19 cellular contexts compared by ENCODE assay signal in genomic region chr5:76455531-76456132, GRCh38. TPM values are rescaled to one million over a fixed set of nuclear protein-coding genes. Genes with fewer than 3 reads are reported as not detected.
"Had no signal": no experiment of that assay in that cellular context is flagged by ENCODE, and none has a peak within 500 bp of the region (broad histone marks: within the 10 kb centered on the region; RNA-seq: fewer than 3 reads in every experiment).

No MANE protein-coding gene starts in this region.

- H2AFZ ChIP-seq: parathyroid adenoma had no signal

- H3K27me3 ChIP-seq: adrenal gland had no signal

- H3K9ac ChIP-seq: parathyroid adenoma had no signal

- H3K9me3 ChIP-seq: adrenal gland, heart right ventricle had no signal

- H3K4me3 ChIP-seq: adrenal gland, heart right ventricle had no signal

- H3K36me3 ChIP-seq: adrenal gland, heart right ventricle had no signal

- H3K27ac ChIP-seq: heart right ventricle, parathyroid adenoma had no signal

- FAIRE-seq: astrocyte, bronchial epithelial cell had no signal

- DNase-seq: activated CD4-positive, alpha-beta T cell treated with anti-CD3 and anti-CD28 coated beads, Interleukin-2, amount 10 ng/mL, durations not matched to agents 24 days and 14 days; activated CD8-positive, alpha-beta T cell treated with anti-CD3 and anti-CD28 coated beads for 36 hours; activated gamma-delta T cell; activated T-cell treated with anti-CD3 and anti-CD28 coated beads, Interleukin-2, amount 50 U/mL, for 4 hours; cerebellar nuclear complex; cortex of kidney; effector CD8-positive, alpha-beta T cell; heart right ventricle; mesenchymal stem cell; naive thymus-derived CD4-positive, alpha-beta T cell; stimulated activated CD4-positive, alpha-beta T cell treated with anti-CD3 and anti-CD28 coated beads, Interleukin-4, amount 100 ng/mL, for 24 hours had no signal

- ATAC-seq: activated CD8-positive, alpha-beta T cell treated with anti-CD3 and anti-CD28 coated beads for 36 hours; activated naive CD4-positive, alpha-beta T cell treated with anti-CD3 and anti-CD28 coated beads, Interleukin-2, amount 50 U/mL, for 72 hours; activated T-cell treated with anti-CD3 and anti-CD28 coated beads, Interleukin-2, amount 50 U/mL, for 4 hours; esophagus mucosa; heart right ventricle; naive thymus-derived CD4-positive, alpha-beta T cell; sciatic nerve; stimulated activated effector memory CD8-positive, alpha-beta T cell treated with anti-CD3 and anti-CD28 coated beads, Interleukin-12 subunit alpha, Interleukin-12 subunit beta, amount 100 ng/mL, for 72 hours had no signal

- H3K27ac Mint-ChIP-seq: activated CD4-positive, alpha-beta T cell treated with anti-CD3 and anti-CD28 coated beads, Interleukin-2, amount 10 ng/mL, durations not matched to agents 24 days and 14 days; activated CD8-positive, alpha-beta T cell treated with anti-CD3 and anti-CD28 coated beads for 36 hours; activated naive CD4-positive, alpha-beta T cell treated with anti-CD3 and anti-CD28 coated beads, Interleukin-2, amount 50 U/mL, for 72 hours; stimulated activated effector memory CD8-positive, alpha-beta T cell treated with anti-CD3 and anti-CD28 coated beads, Interleukin-12 subunit alpha, Interleukin-12 subunit beta, amount 100 ng/mL, for 72 hours had no signal

- H3K4me3 Mint-ChIP-seq: activated CD4-positive, alpha-beta T cell treated with anti-CD3 and anti-CD28 coated beads, Interleukin-2, amount 10 ng/mL, durations not matched to agents 24 days and 14 days; activated CD8-positive, alpha-beta T cell treated with anti-CD3 and anti-CD28 coated beads for 36 hours; activated T-cell treated with anti-CD3 and anti-CD28 coated beads, Interleukin-2, amount 50 U/mL, for 4 hours; naive thymus-derived CD4-positive, alpha-beta T cell; stimulated activated effector memory CD8-positive, alpha-beta T cell treated with anti-CD3 and anti-CD28 coated beads, Interleukin-12 subunit alpha, Interleukin-12 subunit beta, amount 100 ng/mL, for 72 hours had no signal

- H3K27me3 Mint-ChIP-seq: activated CD4-positive, alpha-beta T cell treated with anti-CD3 and anti-CD28 coated beads, Interleukin-2, amount 10 ng/mL, durations not matched to agents 24 days and 14 days; activated CD8-positive, alpha-beta T cell treated with anti-CD3 and anti-CD28 coated beads for 36 hours; naive thymus-derived CD4-positive, alpha-beta T cell had no signal

RNA-seq across cellular contexts. Expression of gene IQGAP2, which starts 52.5 kb away (rescaled TPM):
- total RNA-seq: bronchial epithelial cell had no signal
